ENCODE assay signal across 8 cellular contexts in genomic region chr2:215436705-215437570, GRCh38. TPM values are rescaled to one million over a fixed set of nuclear protein-coding genes. Genes with fewer than 3 reads are reported as not detected.
A peak's percentile ranks its signal among the peaks of the same experiment; 100 is the strongest.
DNase-seq lines count a peak whose midpoint lies in the region; ATAC-seq, FAIRE-seq and TF ChIP-seq lines count a peak whose summit lies in the region.

No MANE protein-coding gene starts in this region.

- peaks cover 22% of the 10 kb centered on the region for H3K36me3 ChIP-seq in HUES64 (ENCODE audit: insufficient read depth, low read length)
- H3K36me3 ChIP-seq in brain microvascular endothelial cell (replicated peaks), result peaks cover 38% of the 10 kb centered on the region
- H3K36me3 ChIP-seq in HepG2 (replicated peaks in 1 of 2; ENCODE audit: control insufficient read depth in 1 of 2, insufficient read depth in 2 of 2, low read length in 2 of 2), result peaks cover 7 to 16% of the 10 kb centered on the region in 2 experiments
- H3K36me3 ChIP-seq in thyroid gland, result no peaks in the 10 kb centered on the region

- TF ChIP-seq EP300 in HepG2 (IDR thresholded peaks at IDR 0.05; ENCODE audit: low read depth in 2 of 2, low read length in 2 of 2) (no peak), HepG2 (CRISPR knock-in tag; IDR thresholded peaks at IDR 0.05; ENCODE audit: borderline replicate concordance) (no peak)

- peak; percentile 14 for ATAC-seq in HepG2

- POLR2A ChIA-PET in HepG2 (lab: Yijun Ruan, JAX), result interaction anchor here (0.7 to 3.9 kb wide), 12 partner anchors 9 to 392 kb away, joined by 3 to 34 read pairs (median 4); no protein-coding TSS in a partner anchor

- H3K9me3 ChIP-seq in HUES64 (ENCODE audit: insufficient read depth, low read depth, low read length) (no peaks in the 10 kb centered on the region), HepG2 (ENCODE audit: low read length) (no peaks in the 10 kb centered on the region), thyroid gland (no peaks in the 10 kb centered on the region)

- intact Hi-C loops in HepG2 (cut with micrococcal nuclease; ENCODE audit: unreplicated experiment) (loop anchor here (1.0 to 5.0 kb wide), 4 partner anchors 180 to 390 kb away; no protein-coding TSS in a partner anchor), thyroid gland (cut with DNase I) (no loop called here)

- TF ChIP-seq POLR2A in HepG2 (IDR thresholded peaks at IDR 0.05; ENCODE audit: insufficient read depth in 1 of 2, low read depth in 2 of 2, low read length in 2 of 2) (no peak), thyroid gland (IDR thresholded peaks at IDR 0.05) (no peak)

- 5% methylated on average over 20 of the region's 22 CpGs for WGBS in HUES64
- WGBS in HepG2 (ENCODE audit: low lambda C conversion rate), result 29% methylated on average over 22 of the region's 22 CpGs
- WGBS in thyroid gland, 2 donors, result 12 to 14% methylated on average over 22 of the region's 22 CpGs

- peak overlapping the region; percentile 76 for H3K4me2 ChIP-seq in HepG2 (ENCODE audit: low read depth, low read length)

- BruUV-seq in HepG2 (replicated peaks; lab: Mats Ljungman, UMichigan), result no TSS peak

- peaks cover 37% of the 10 kb centered on the region for H4K20me1 ChIP-seq in HepG2 (ENCODE audit: insufficient read depth, low read length)

- in situ Hi-C loops in brain microvascular endothelial cell (cut with HindIII; ENCODE audit: low pct_ligation_motif_present, low sequenced_read_pairs) (loop anchor here (25.0 kb wide), 1 partner anchor 475 kb away; no protein-coding TSS in a partner anchor), HepG2 (cut with HindIII; ENCODE audit: extremely low pct_ligation_motif_present, low pct_unique_long_range_greater_than_20kb) (no loop called here)

- H3K27me3 ChIP-seq in HUES64 (ENCODE audit: insufficient read depth, low read length) (peaks cover 16% of the 10 kb centered on the region; the same call in 1 of the 2 replicates), brain microvascular endothelial cell (replicated peaks) (no peaks in the 10 kb centered on the region), HepG2 (ENCODE audit: control insufficient read depth in 1 of 2, insufficient read depth in 2 of 2, low read length in 2 of 2) (no peaks in the 10 kb centered on the region; a peak in 1 of 5 replicates), thyroid gland (no peaks in the 10 kb centered on the region)

- peak overlapping the region; percentile 87 for H3K27ac ChIP-seq in HUES64 (ENCODE audit: low read depth, low read length)
- H3K27ac ChIP-seq in brain microvascular endothelial cell, result peak overlapping the region; percentile 100
- H3K27ac ChIP-seq in HepG2 (ENCODE audit: extremely low read length, insufficient read depth, low read length), result peak overlapping the region; percentile 70
- H3K27ac ChIP-seq in thyroid gland, result peak overlapping the region; percentile 63 to 78 (median 63)

- peaks cover 38% of the 10 kb centered on the region for H3K79me2 ChIP-seq in HepG2 (ENCODE audit: insufficient read depth, low read length)

- no peak for FAIRE-seq in HepG2 (lab: Jason Lieb, UNC)

- TF ChIP-seq CTCF in brain microvascular endothelial cell (IDR thresholded peaks at IDR 0.05; ENCODE audit: low read depth, low read length, missing control alignments) (no peak), HepG2 (CRISPR knock-in tag; IDR thresholded peaks at IDR 0.05) (no peak), thyroid gland (IDR thresholded peaks at IDR 0.05) (no peak)

- H3K4me1 ChIP-seq in HUES64 (ENCODE audit: insufficient read depth, low read length) (peaks cover 18% of the 10 kb centered on the region), HepG2 (ENCODE audit: insufficient read depth, low read length) (peaks cover 72% of the 10 kb centered on the region), thyroid gland (peaks cover 7% of the 10 kb centered on the region in 2 donors)

- no peak overlapping the region for H2AFZ ChIP-seq in HepG2 (ENCODE audit: low read length)

- DNase-seq in NCI-H1417 (lab: John Stamatoyannopoulos, UW) (peak in 2 of 3 experiments; percentile 33 to 61), NCI-H1417 treated with DMSO at 0.1 percent for 48 hours (lab: John Stamatoyannopoulos, UW) (no peak), brain microvascular endothelial cell (peak; percentile 48), HepG2 (ENCODE audit: low spot score) (no peak), thyroid gland (peak; percentile 3 to 5), activated gamma-delta T cell (lab: John Stamatoyannopoulos, UW) (no peak), A172 (ENCODE audit: low spot score) (no peak)

- no peak for TF ChIP-seq RAD21 in HepG2 (CRISPR knock-in tag; IDR thresholded peaks at IDR 0.05)

- H3K9ac ChIP-seq in HUES64 (ENCODE audit: low read depth, low read length), result peak overlapping the region; percentile 89
- peak overlapping the region; percentile 78 for H3K9ac ChIP-seq in HepG2 (ENCODE audit: insufficient read depth, low read depth, low read length)

- CTCF ChIA-PET in HepG2 (lab: Yijun Ruan, JAX; ENCODE audit: low intra/inter-chr PET ratio, low total read pairs), result no interaction called here

- H3K4me3 ChIP-seq in HUES64 (ENCODE audit: low read length) (peak overlapping the region; percentile 81), brain microvascular endothelial cell (ENCODE audit: low read depth, low read length) (peak overlapping the region; percentile 57), HepG2 (replicated peaks in 1 of 3; ENCODE audit: insufficient read depth in 1 of 3, low read depth in 2 of 3, low read length in 3 of 3) (peak overlapping the region; percentile 51 to 99 (median 71)), thyroid gland (replicated peaks in 1 of 3) (peak overlapping the region in 2 of 3 donors; percentile 28 to 38)

TF ChIP-seq in HepG2, 621 proteins besides CTCF, POLR2A, EP300 and RAD21 (continues in another document):
- TF ChIP-seq ZNF225 (CRISPR knock-in tag; IDR thresholded peaks at IDR 0.05) (no peak), ZNF44 (CRISPR knock-in tag; IDR thresholded peaks at IDR 0.05) (0 out of 2 replicates have a peak, but pooled peaks have one; percentile 43), HBP1 (CRISPR knock-in tag; IDR thresholded peaks at IDR 0.05; ENCODE audit: low read depth) (no peak), ZNF781 (CRISPR knock-in tag; IDR thresholded peaks at IDR 0.05; ENCODE audit: borderline replicate concordance, not compliant biosample characterization) (peak; percentile 21), HMGA1 (CRISPR knock-in tag; conservative IDR thresholded peaks at IDR 0.05) (no peak), YEATS2 (CRISPR knock-in tag; IDR thresholded peaks at IDR 0.05; ENCODE audit: borderline replicate concordance) (no peak), FOXP1 (IDR thresholded peaks at IDR 0.05) (no peak), FOXP1 (CRISPR knock-in tag; IDR thresholded peaks at IDR 0.05) (no peak)

RNA-seq across cellular contexts. Expression of gene FN1, which starts 1.1 kb away (rescaled TPM):
- 131 TPM for polyA plus RNA-seq in HUES64 (2013, experiment 1 of 2)
- 154 TPM for polyA plus RNA-seq in HUES64 (2013, experiment 2 of 2)
- total RNA-seq in HepG2 (2016; rRNA removed; fragmentation: Illumina TruSeq; extraction: Trizol) (1,029 and 1,847 TPM in 2 replicates), thyroid gland (100 to 1,000 TPM in 2 of 4 donors, 10 to 100 TPM in 2; 89.1 to 312 (median 156) TPM)
- 126 and 147 TPM in 2 replicates for total RNA-seq in HepG2 (2016; cell fraction: cytosol; rRNA removed; fragmentation: Illumina TruSeq; extraction: Trizol; ENCODE audit: low read depth)
- 854 and 1,853 TPM in 2 replicates for total RNA-seq in HepG2 (2016; cell fraction: insoluble cytoplasmic fraction; rRNA removed; fragmentation: Illumina TruSeq; extraction: Trizol)
- 296 and 350 TPM in 2 replicates for total RNA-seq in HepG2 (2016; cell fraction: membrane; rRNA removed; fragmentation: Illumina TruSeq; extraction: Trizol)
- total RNA-seq in HepG2 (2016; cell fraction: nucleus; rRNA removed; fragmentation: Illumina TruSeq; extraction: Trizol), result 2,550 and 3,138 TPM in 2 replicates
- polyA plus RNA-seq in HepG2 (2011; rRNA removed), result 6,471 and 8,294 TPM in 2 replicates
- polyA plus RNA-seq in HepG2 (2011; cell fraction: cytosol; rRNA removed), result 5,228 and 6,020 TPM in 2 replicates
- polyA plus RNA-seq in HepG2 (2011; cell fraction: nucleus; rRNA removed), result 7,071 and 7,329 TPM in 2 replicates
- 6,919 and 7,291 TPM in 2 replicates for polyA plus RNA-seq in HepG2 (2012)
- 105 and 116 TPM in 2 replicates for polyA plus RNA-seq in HepG2 (2016; cell fraction: cytosol; fragmentation: Illumina TruSeq; extraction: Trizol; ENCODE audit: low read depth)
- polyA plus RNA-seq in HepG2 (2016; cell fraction: insoluble cytoplasmic fraction; fragmentation: Illumina TruSeq; extraction: Trizol; ENCODE audit: low read depth), result 930 and 1,012 TPM in 2 replicates
- 206 and 247 TPM in 2 replicates for polyA plus RNA-seq in HepG2 (2016; cell fraction: membrane; fragmentation: Illumina TruSeq; extraction: Trizol; ENCODE audit: low read depth)
- 3,833 and 4,011 TPM in 2 replicates for polyA plus RNA-seq in HepG2 (2016; cell fraction: nucleus; fragmentation: Illumina TruSeq; extraction: Trizol; ENCODE audit: insufficient read depth, low read depth)
- 4.7 and 8,343 TPM in 2 replicates for polyA minus RNA-seq in HepG2 (2011; rRNA and poly(A)+ RNA removed; ENCODE audit: low replicate concordance)
- 6,416 and 9,415 TPM in 2 replicates for polyA minus RNA-seq in HepG2 (2011; cell fraction: cytosol; rRNA and poly(A)+ RNA removed)
- polyA minus RNA-seq in HepG2 (2011; cell fraction: nucleus; rRNA and poly(A)+ RNA removed), result 5,814 and 6,553 TPM in 2 replicates
- total RNA-seq in A172 (2014; rRNA removed; shearing (Covaris generic)), result 15.5 and 17.2 TPM in 2 replicates

Comparison
In these comparisons a context has a peak if more than half of its experiments do, and no peak if none do; other contexts are left out.
1. DNase-seq: peak in NCI-H1417 (2 of 3), brain microvascular endothelial cell (single experiment) and thyroid gland (2 of 2); none in NCI-H1417 treated with DMSO at 0.1 percent for 48 hours (single experiment), HepG2 (single experiment), activated gamma-delta T cell (single experiment) and A172 (single experiment).
2. Peak in every context shown above with its lines, with median percentiles within 50 percentile points of each other: H3K27ac ChIP-seq and H3K4me3 ChIP-seq.